12 cellular contexts compared by ENCODE assay signal in the genomic region with DNA sequence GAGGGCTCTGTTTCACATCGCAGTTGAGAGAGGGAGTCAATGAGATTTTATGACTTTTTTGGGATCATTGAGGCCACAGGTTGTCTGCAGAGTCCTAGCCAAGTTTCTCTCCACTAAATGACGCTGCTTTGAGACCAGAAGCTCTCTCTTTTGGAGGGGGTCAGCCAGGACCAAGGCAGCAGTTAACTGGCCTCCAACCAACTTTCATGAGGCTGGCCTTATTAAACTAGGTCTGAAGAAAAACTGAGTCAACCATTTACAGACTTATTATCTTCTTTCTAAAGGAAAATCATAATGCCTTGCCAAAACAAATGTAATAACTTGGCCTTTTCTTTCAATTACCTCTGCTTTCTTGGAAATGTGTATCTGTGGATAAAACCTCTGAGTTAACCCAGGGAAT. TPM values are rescaled to one million over a fixed set of nuclear protein-coding genes. Genes with fewer than 3 reads are reported as not detected.
"Had no signal": no experiment of that assay in that cellular context is flagged by ENCODE, and none has a peak within 500 bp of the region (broad histone marks: within the 10 kb centered on the region; RNA-seq: fewer than 3 reads in every experiment).

No MANE protein-coding gene starts in this region.

- H3K4me1 ChIP-seq: thyroid gland had no signal

- H3K4me3 ChIP-seq: hepatocyte, mucosa of descending colon, thyroid gland had no signal

- DNase-seq: activated B cell treated with CpG ODN at 0.5 μM for 24 hours; activated CD4-positive, alpha-beta T cell treated with anti-CD3 and anti-CD28 coated beads, Interleukin-2, amount 50 U/mL, for 1 hour; activated effector memory CD4-positive, alpha-beta T cell treated with Interleukin-2 at 50 U/mL for 16 hours; activated T-cell treated with anti-CD3 and anti-CD28 coated beads, Interleukin-2, amount 50 U/mL, for 1 hour; mucosa of descending colon; natural killer cell; nucleus accumbens; small intestine; T-helper 2 cell; thyroid gland had no signal

- ATAC-seq: mucosa of descending colon, natural killer cell had no signal

- H3K27me3 ChIP-seq: hepatocyte, thyroid gland had no signal

- H3K9me3 ChIP-seq: mucosa of descending colon, thyroid gland had no signal

- H3K36me3 ChIP-seq: thyroid gland had no signal

- H3K27ac ChIP-seq: hepatocyte, thyroid gland had no signal

RNA-seq across cellular contexts. Expression of gene WLS, which starts 8.6 kb away (rescaled TPM):
- total RNA-seq: activated B cell treated with CpG ODN at 0.5 μM for 24 hours; activated CD8-positive, alpha-beta memory T cell treated with anti-CD3 and anti-CD28 coated beads for 36 hours had no signal
